Comparison of ENCODE assay signal across 30 cellular contexts in the genomic region with DNA sequence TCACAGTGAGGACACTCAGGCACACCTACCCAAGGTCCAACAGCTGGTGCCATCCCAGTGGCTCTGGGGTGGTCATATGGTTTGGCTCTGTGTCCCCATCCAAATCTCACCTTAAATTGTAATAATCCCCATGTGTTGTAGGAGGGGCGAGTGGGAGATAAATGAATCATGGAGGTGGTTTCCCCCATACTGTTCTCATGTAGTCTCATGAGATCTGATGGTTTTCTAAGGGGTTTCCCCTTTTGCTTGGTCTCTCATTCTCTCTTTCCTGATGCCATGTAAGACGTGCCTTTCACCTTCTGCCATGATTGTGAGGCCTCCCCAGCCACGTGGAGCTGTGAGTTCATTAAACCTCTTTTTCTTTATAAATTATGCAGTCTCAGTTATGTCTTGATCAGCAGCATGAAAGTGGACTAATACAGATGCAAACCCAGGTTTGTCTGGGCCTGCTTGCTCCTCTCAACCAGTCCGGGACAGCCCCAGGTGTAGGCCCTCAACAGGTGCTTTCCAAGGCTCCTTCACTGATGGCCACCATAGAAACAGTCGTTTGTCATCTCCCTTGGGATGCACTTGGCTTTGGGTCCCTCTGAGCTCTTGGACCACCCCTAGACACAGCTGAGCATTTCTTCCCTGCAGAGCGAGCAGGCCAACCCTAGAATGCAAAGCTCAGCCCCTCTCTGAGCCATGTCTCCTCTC.
"Had no signal": no experiment of that assay in that cellular context is flagged by ENCODE, and none has a peak within 500 bp of the region (broad histone marks: within the 10 kb centered on the region; RNA-seq: fewer than 3 reads in every experiment).

No MANE protein-coding gene starts in this region.

- H3K4me3 Mint-ChIP-seq: activated CD4-positive, alpha-beta memory T cell treated with anti-CD3 and anti-CD28 coated beads for 36 hours; activated CD8-positive, alpha-beta memory T cell treated with anti-CD3 and anti-CD28 coated beads, Interleukin-2, amount 10 ng/mL, durations not matched to agents 7 days and 5 days; activated naive CD8-positive, alpha-beta T cell treated with anti-CD3 and anti-CD28 coated beads, Interleukin-2, amount 10 ng/mL, durations not matched to agents 7 days and 5 days; activated T-helper 1 cell treated with anti-CD3 and anti-CD28 coated beads, Interleukin-12 subunit alpha, Interleukin-12 subunit beta, Interleukin-2, Interleukin-4 antibody, amounts not matched to agents 30 ng/mL and 10 ng/mL and 1 ng/mL, durations not matched to agents 14 hours and 24 hours and 36 hours; effector memory CD8-positive, alpha-beta T cell; naive thymus-derived CD4-positive, alpha-beta T cell; neural crest cell had no signal

- H3K4me1 Mint-ChIP-seq: activated CD8-positive, alpha-beta memory T cell treated with anti-CD3 and anti-CD28 coated beads, Interleukin-2, amount 10 ng/mL, durations not matched to agents 7 days and 5 days; activated naive CD8-positive, alpha-beta T cell treated with anti-CD3 and anti-CD28 coated beads, Interleukin-2, amount 10 ng/mL, durations not matched to agents 7 days and 5 days; naive thymus-derived CD4-positive, alpha-beta T cell had no signal

- H3K36me3 Mint-ChIP-seq: activated CD4-positive, alpha-beta memory T cell treated with anti-CD3 and anti-CD28 coated beads for 36 hours; activated CD8-positive, alpha-beta memory T cell treated with anti-CD3 and anti-CD28 coated beads, Interleukin-2, amount 10 ng/mL, durations not matched to agents 7 days and 5 days; activated naive CD8-positive, alpha-beta T cell treated with anti-CD3 and anti-CD28 coated beads, Interleukin-2, amount 10 ng/mL, durations not matched to agents 7 days and 5 days; naive thymus-derived CD4-positive, alpha-beta T cell had no signal

- H3K9me3 ChIP-seq: right atrium auricular region, testis, transverse colon had no signal

- H3K9ac ChIP-seq: parathyroid adenoma had no signal

- H3K27me3 ChIP-seq: brain microvascular endothelial cell, right atrium auricular region, testis, transverse colon had no signal

- H3K27ac Mint-ChIP-seq: activated CD4-positive, alpha-beta memory T cell treated with anti-CD3 and anti-CD28 coated beads for 36 hours; activated CD8-positive, alpha-beta memory T cell treated with anti-CD3 and anti-CD28 coated beads, Interleukin-2, amount 10 ng/mL, durations not matched to agents 7 days and 5 days; activated naive CD8-positive, alpha-beta T cell treated with anti-CD3 and anti-CD28 coated beads, Interleukin-2, amount 10 ng/mL, durations not matched to agents 7 days and 5 days; activated T-helper 1 cell treated with anti-CD3 and anti-CD28 coated beads, Interleukin-12 subunit alpha, Interleukin-12 subunit beta, Interleukin-2, Interleukin-4 antibody, amounts not matched to agents 30 ng/mL and 10 ng/mL and 1 ng/mL, durations not matched to agents 14 hours and 24 hours and 36 hours; effector memory CD8-positive, alpha-beta T cell; naive thymus-derived CD4-positive, alpha-beta T cell had no signal

- DNase-seq: activated CD4-positive, alpha-beta memory T cell treated with anti-CD3 and anti-CD28 coated beads for 36 hours; activated CD4-positive, alpha-beta T cell treated with anti-CD3 and anti-CD28 coated beads for 48 hours; activated CD8-positive, alpha-beta memory T cell treated with anti-CD3 and anti-CD28 coated beads, Interleukin-2, amount 10 ng/mL, durations not matched to agents 7 days and 5 days; activated gamma-delta T cell; activated naive CD8-positive, alpha-beta T cell treated with anti-CD3 and anti-CD28 coated beads, Interleukin-2, amount 10 ng/mL, durations not matched to agents 7 days and 5 days; activated T-cell treated with anti-CD3 and anti-CD28 coated beads for 4 hours; amniotic stem cell; brain microvascular endothelial cell; cortex of kidney; effector memory CD8-positive, alpha-beta T cell; foreskin fibroblast; hippocampal formation; left colon; mammary epithelial cell; midbrain; naive thymus-derived CD4-positive, alpha-beta T cell; nucleus accumbens; stimulated activated CD4-positive, alpha-beta T cell treated with anti-CD3 and anti-CD28 coated beads, Interleukin-1b, Interleukin-23, amount 100 ng/mL, for 48 hours; stimulated activated CD4-positive, alpha-beta T cell treated with anti-CD3 and anti-CD28 coated beads, Interleukin-4, amount 100 ng/mL, for 4 hours; stimulated activated CD8-positive, alpha-beta memory T cell treated with anti-CD3 and anti-CD28 coated beads, Interleukin-4, amount 100 ng/mL, for 48 hours; stimulated activated naive CD4-positive, alpha-beta T cell; T-helper 9 cell; testis; transverse colon had no signal

- H3K27me3 Mint-ChIP-seq: activated CD4-positive, alpha-beta memory T cell treated with anti-CD3 and anti-CD28 coated beads for 36 hours; activated CD8-positive, alpha-beta memory T cell treated with anti-CD3 and anti-CD28 coated beads, Interleukin-2, amount 10 ng/mL, durations not matched to agents 7 days and 5 days; activated naive CD8-positive, alpha-beta T cell treated with anti-CD3 and anti-CD28 coated beads, Interleukin-2, amount 10 ng/mL, durations not matched to agents 7 days and 5 days had no signal

- ATAC-seq: activated CD8-positive, alpha-beta memory T cell treated with anti-CD3 and anti-CD28 coated beads, Interleukin-2, amount 10 ng/mL, durations not matched to agents 7 days and 5 days; effector memory CD8-positive, alpha-beta T cell; left colon; naive thymus-derived CD4-positive, alpha-beta T cell had no signal

- H3K4me3 ChIP-seq: right atrium auricular region, smooth muscle cell, testis, transverse colon had no signal

- H3K27ac ChIP-seq: brain microvascular endothelial cell, parathyroid adenoma, right atrium auricular region, testis, transverse colon, VCaP had no signal

- H3K4me1 ChIP-seq: parathyroid adenoma, right atrium auricular region, testis, transverse colon had no signal

- H3K36me3 ChIP-seq: brain microvascular endothelial cell, right atrium auricular region, transverse colon had no signal
